In genomic region chr6:30726506-30727413, GRCh38 we compare ENCODE assay signal across 1 cellular context.
TF ChIP-seq lines count a peak whose summit lies in the region.

No MANE protein-coding gene starts in this region.

TF ChIP-seq in HEK293, 187 proteins besides CTCF, POLR2A, EP300 and RAD21 (continued from another document):
- TF ChIP-seq, protein P1, sequence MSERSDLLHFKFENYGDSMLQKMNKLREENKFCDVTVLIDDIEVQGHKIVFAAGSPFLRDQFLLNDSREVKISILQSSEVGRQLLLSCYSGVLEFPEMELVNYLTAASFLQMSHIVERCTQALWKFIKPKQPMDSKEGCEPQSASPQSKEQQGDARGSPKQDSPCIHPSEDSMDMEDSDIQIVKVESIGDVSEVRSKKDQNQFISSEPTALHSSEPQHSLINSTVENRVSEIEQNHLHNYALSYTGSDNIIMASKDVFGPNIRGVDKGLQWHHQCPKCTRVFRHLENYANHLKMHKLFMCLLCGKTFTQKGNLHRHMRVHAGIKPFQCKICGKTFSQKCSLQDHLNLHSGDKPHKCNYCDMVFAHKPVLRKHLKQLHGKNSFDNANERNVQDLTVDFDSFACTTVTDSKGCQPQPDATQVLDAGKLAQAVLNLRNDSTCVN (tag by site-specific recombination; optimal IDR thresholded peaks at IDR 0.05), result no peak
- no peak for TF ChIP-seq ZFP37 (tag by site-specific recombination; IDR thresholded peaks at IDR 0.05)
TF ChIP-seq in HEK293: peak in this region for 5.
